Comparison of ENCODE assay signal across 7 cellular contexts in genomic region chr5:116576043-116576713, GRCh38. TPM values are rescaled to one million over a fixed set of nuclear protein-coding genes. Genes with fewer than 3 reads are reported as not detected.
A peak's percentile ranks its signal among the peaks of the same experiment; 100 is the strongest.
DNase-seq lines count a peak whose midpoint lies in the region; ATAC-seq and TF ChIP-seq lines count a peak whose summit lies in the region.

No MANE protein-coding gene starts in this region.

- no peak overlapping the region for H3K18ac ChIP-seq in IMR-90 (ENCODE audit: low read depth, low read length)

- H3K4me2 ChIP-seq in IMR-90 (ENCODE audit: low read depth, low read length), result peak overlapping the region; percentile 74
- peak overlapping the region; percentile 95 for H3K4me2 ChIP-seq in fibroblast of lung (ENCODE audit: extremely low read depth, insufficient read depth, low read length)

- H3K56ac ChIP-seq in IMR-90 (ENCODE audit: extremely low read depth, insufficient read depth, low read length), result no peak overlapping the region

- H3K4me1 Mint-ChIP-seq in activated CD4-positive, alpha-beta memory T cell treated with anti-CD3 and anti-CD28 coated beads, Interleukin-2, amount 10 ng/mL, durations not matched to agents 7 days and 5 days, result peaks cover 24% of the 10 kb centered on the region

- no TSS peak for BruUV-seq in IMR-90 (replicated peaks; lab: Mats Ljungman, UMichigan)

- H3K79me1 ChIP-seq in IMR-90 (ENCODE audit: low read depth in 1 of 2, low read length in 2 of 2), result no peaks in the 10 kb centered on the region

- no peak overlapping the region for H4K91ac ChIP-seq in IMR-90 (ENCODE audit: insufficient read depth, low read depth, low read length)

- no peak overlapping the region for H3K14ac ChIP-seq in IMR-90 (replicated peaks; ENCODE audit: low read depth, low read length)

- H4K20me1 ChIP-seq in IMR-90 (ENCODE audit: insufficient read depth, low read length) (no peaks in the 10 kb centered on the region), fibroblast of lung (ENCODE audit: control insufficient read depth, extremely low read depth, insufficient read depth, low read length) (no peaks in the 10 kb centered on the region)

- in situ Hi-C loops in IMR-90 (cut with MboI; ENCODE audit: low sequenced_read_pairs) (no loop called here), transverse colon (cut with MboI; ENCODE audit: low pct_ligation_motif_present in 1 of 4, low pct_unique_long_range_greater_than_20kb in 1 of 4, low sequenced_read_pairs in 3 of 4) (loop anchor here (25.0 kb wide), 3 partner anchors 361 to 486 kb away; no protein-coding TSS in a partner anchor)

- no peak overlapping the region for H2BK120ac ChIP-seq in IMR-90 (ENCODE audit: low read depth, low read length)

- ATAC-seq in GM21529 (IDR thresholded peaks at IDR 0.05; ENCODE audit: unreplicated experiment), result peak; percentile 37
- peak; percentile 48 for ATAC-seq in IMR-90 (ENCODE audit: low read depth)

- H3K27ac Mint-ChIP-seq in activated CD4-positive, alpha-beta memory T cell treated with anti-CD3 and anti-CD28 coated beads, Interleukin-2, amount 10 ng/mL, durations not matched to agents 7 days and 5 days, result no peak overlapping the region

- no peak overlapping the region for H2BK15ac ChIP-seq in IMR-90 (ENCODE audit: low read depth, low read length)

- no peak overlapping the region for H4K5ac ChIP-seq in IMR-90 (ENCODE audit: low read depth, low read length)

- H3K36me3 Mint-ChIP-seq in activated CD4-positive, alpha-beta memory T cell treated with anti-CD3 and anti-CD28 coated beads, Interleukin-2, amount 10 ng/mL, durations not matched to agents 7 days and 5 days (ENCODE audit: low read depth), result no peaks in the 10 kb centered on the region

- H2BK20ac ChIP-seq in IMR-90 (ENCODE audit: low read depth, low read length), result no peak overlapping the region

- H2AFZ ChIP-seq in IMR-90 (replicated peaks; ENCODE audit: low read length, poor library complexity) (peak overlapping the region; percentile 69), fibroblast of lung (ENCODE audit: low read length) (no peak overlapping the region)

- H3K79me2 ChIP-seq in fibroblast of lung (ENCODE audit: control insufficient read depth, insufficient read depth, low read length), result no peaks in the 10 kb centered on the region

- H3K27me3 ChIP-seq in IMR-90 (ENCODE audit: control insufficient read depth, insufficient read depth, low read length) (peaks cover 47% of the 10 kb centered on the region), fibroblast of lung (ENCODE audit: control insufficient read depth, insufficient read depth, low read length) (peaks cover 37% of the 10 kb centered on the region), muscle layer of colon (ENCODE audit: control insufficient read depth in 1 of 2, insufficient read depth in 2 of 2, low read length in 2 of 2) (no peaks in the 10 kb centered on the region), transverse colon (peaks cover 14% of the 10 kb centered on the region)

- H3K23ac ChIP-seq in IMR-90 (ENCODE audit: low read depth, low read length), result no peak overlapping the region

- H3K4me3 ChIP-seq in GM12865 (ENCODE audit: low read depth, low read length) (peak overlapping the region; percentile 67), IMR-90 (ENCODE audit: insufficient read depth, low read depth, low read length) (no peak overlapping the region), fibroblast of lung (replicated peaks in 1 of 4; ENCODE audit: control extremely low read depth in 1 of 4, insufficient read depth in 1 of 4, low read depth in 3 of 4, low read length in 4 of 4) (peak overlapping the region; percentile 22 to 76 (median 56)), muscle layer of colon (ENCODE audit: low read depth in 1 of 2, low read length in 2 of 2) (peak overlapping the region; percentile 79 to 86), transverse colon (peak overlapping the region; percentile 66 to 90 (median 74))

- WGBS in IMR-90 (ENCODE audit: extremely low coverage in 2 of 2, insufficient read length in 1 of 2), 2 experiments, result 7% methylated on average over 10 of the region's 44 CpGs; no CpG with 5 or more reads in 1 of the 2 experiments
- 14% methylated on average over 44 of the region's 44 CpGs; no CpG with 5 or more reads in 1 of the 2 donors for WGBS in transverse colon (ENCODE audit: low coverage in 1 of 2), 2 donors

- intact Hi-C loops in IMR-90 (cut with micrococcal nuclease) (loop anchor here (10.0 kb wide), 1 partner anchor 939 kb away; no protein-coding TSS in a partner anchor), transverse colon (cut with DNase I; ENCODE audit: low total_unique reads) (loop anchor here (10.0 kb wide), 1 partner anchor 829 kb away; no protein-coding TSS in a partner anchor)

- no peak overlapping the region for H3K4me3 Mint-ChIP-seq in activated CD4-positive, alpha-beta memory T cell treated with anti-CD3 and anti-CD28 coated beads, Interleukin-2, amount 10 ng/mL, durations not matched to agents 7 days and 5 days

- no peak for TF ChIP-seq POLR2A in IMR-90 (IDR thresholded peaks at IDR 0.05; ENCODE audit: low read depth, low read length)
- TF ChIP-seq POLR2A in transverse colon (IDR thresholded peaks at IDR 0.05), result no peak

- dilution Hi-C loops in IMR-90 (cut with HindIII; ENCODE audit: low sequenced_read_pairs, unreplicated experiment), result no loop called here

- H3K27ac ChIP-seq in IMR-90 (ENCODE audit: insufficient read depth, low read length), result no peak overlapping the region
- H3K27ac ChIP-seq in fibroblast of lung (ENCODE audit: insufficient read depth, low read length), result no peak overlapping the region
- H3K27ac ChIP-seq in muscle layer of colon (ENCODE audit: low read depth, low read length), result peak overlapping the region; percentile 92
- H3K27ac ChIP-seq in transverse colon, result peak overlapping the region; percentile 81 to 91 (median 88)

- H4K8ac ChIP-seq in IMR-90 (ENCODE audit: low read depth in 2 of 2, low read length in 2 of 2), result no peak overlapping the region

- POLR2A ChIA-PET in IMR-90 (lab: Charles Lee; ENCODE audit: unreplicated experiment), result no interaction called here
- POLR2A ChIA-PET in activated CD4-positive, alpha-beta memory T cell treated with anti-CD3 and anti-CD28 coated beads, Interleukin-2, amount 10 ng/mL, durations not matched to agents 7 days and 5 days (lab: Charles Lee), result no interaction called here

- H3K9me3 ChIP-seq in IMR-90 (ENCODE audit: control insufficient read depth, insufficient read depth, low read length) (no peaks in the 10 kb centered on the region; the same call in 1 of the 2 replicates), fibroblast of lung (ENCODE audit: control insufficient read depth, insufficient read depth, low read depth, low read length) (no peaks in the 10 kb centered on the region), muscle layer of colon (ENCODE audit: low read length) (no peaks in the 10 kb centered on the region), transverse colon (no peaks in the 10 kb centered on the region)

- no peak overlapping the region for H2BK5ac ChIP-seq in IMR-90 (ENCODE audit: low read depth, low read length, poor library complexity, severe bottlenecking)

- DNase-seq in GM12865 (ENCODE audit: low read depth) (peak; percentile 90), IMR-90 (peak; percentile 19), fibroblast of lung (ENCODE audit: low read depth in 2 of 2) (peak; percentile 49 to 68), transverse colon (peak; percentile 71)
- peak; percentile 35 for DNase-seq in activated CD4-positive, alpha-beta memory T cell treated with anti-CD3 and anti-CD28 coated beads, Interleukin-2, amount 10 ng/mL, durations not matched to agents 7 days and 5 days

- H3K9me3 Mint-ChIP-seq in activated CD4-positive, alpha-beta memory T cell treated with anti-CD3 and anti-CD28 coated beads, Interleukin-2, amount 10 ng/mL, durations not matched to agents 7 days and 5 days, result no peaks in the 10 kb centered on the region

- peak; percentile 51 for TF ChIP-seq RAD21 in IMR-90 (IDR thresholded peaks at IDR 0.05; ENCODE audit: low read length)

- no peak overlapping the region for H2AK5ac ChIP-seq in IMR-90 (ENCODE audit: low read depth, low read length)

- H3K4me1 ChIP-seq in IMR-90 (ENCODE audit: control insufficient read depth, insufficient read depth, low read length), result no peaks in the 10 kb centered on the region; the same call in 1 of the 2 replicates
- peaks cover 2% of the 10 kb centered on the region for H3K4me1 ChIP-seq in fibroblast of lung (ENCODE audit: control insufficient read depth, extremely low read depth, insufficient read depth, low read length)
- H3K4me1 ChIP-seq in muscle layer of colon (ENCODE audit: insufficient read depth, low read length), result peaks cover 5% of the 10 kb centered on the region
- peaks cover 0 to 14% (median 9%) of the 10 kb centered on the region in 4 donors for H3K4me1 ChIP-seq in transverse colon

- TF ChIP-seq EP300 in transverse colon (IDR thresholded peaks at IDR 0.05; ENCODE audit: low read depth), result no peak

- H3K27me3 Mint-ChIP-seq in activated CD4-positive, alpha-beta memory T cell treated with anti-CD3 and anti-CD28 coated beads, Interleukin-2, amount 10 ng/mL, durations not matched to agents 7 days and 5 days, result peaks cover 74% of the 10 kb centered on the region

- no peaks in the 10 kb centered on the region for H3K9me1 ChIP-seq in IMR-90 (ENCODE audit: insufficient read depth, low read length)

- no peak overlapping the region for H2AK9ac ChIP-seq in IMR-90 (replicated peaks; ENCODE audit: low read depth, low read length, poor library complexity)

- CTCF ChIA-PET in IMR-90 (lab: Yijun Ruan, JAX), result interaction anchor here (0.7 kb wide), 1 partner anchor 625 kb away, joined by 3 read pairs; no protein-coding TSS in a partner anchor
- CTCF ChIA-PET in activated CD4-positive, alpha-beta memory T cell treated with anti-CD3 and anti-CD28 coated beads, Interleukin-2, amount 10 ng/mL, durations not matched to agents 7 days and 5 days (lab: Charles Lee), result interaction anchor here (0.8 to 2.4 kb wide), 5 partner anchors 9 to 442 kb away, joined by 3 to 7 read pairs (median 3); no protein-coding TSS in a partner anchor

- peak; percentile 87 for TF ChIP-seq CTCF in GM12865 (IDR thresholded peaks at IDR 0.05; ENCODE audit: insufficient read depth, low read depth, low read length, missing control alignments)
- peak; percentile 64 for TF ChIP-seq CTCF in IMR-90 (conservative IDR thresholded peaks at IDR 0.05; ENCODE audit: low read depth, low read length)
- TF ChIP-seq CTCF in fibroblast of lung (conservative IDR thresholded peaks at IDR 0.05 in 1 of 2, IDR thresholded peaks at IDR 0.05 in 1 of 2; ENCODE audit: low read depth in 1 of 2, low read length in 2 of 2), result peak; percentile 63 to 81
- TF ChIP-seq CTCF in transverse colon (IDR thresholded peaks at IDR 0.05), result peak; percentile 83 to 88 (median 86)

- no peak overlapping the region for H3K4ac ChIP-seq in IMR-90 (ENCODE audit: low read depth, low read length)

- H3K36me3 ChIP-seq in IMR-90 (ENCODE audit: control insufficient read depth, insufficient read depth, low read length), result no peaks in the 10 kb centered on the region
- no peaks in the 10 kb centered on the region for H3K36me3 ChIP-seq in fibroblast of lung (ENCODE audit: control insufficient read depth, insufficient read depth, low read length)
- H3K36me3 ChIP-seq in muscle layer of colon (ENCODE audit: insufficient read depth, low read length), result no peaks in the 10 kb centered on the region
- H3K36me3 ChIP-seq in transverse colon, result no peaks in the 10 kb centered on the region

- H3K9ac ChIP-seq in IMR-90 (ENCODE audit: low read depth, low read length) (no peak overlapping the region), fibroblast of lung (ENCODE audit: insufficient read depth, low read length) (no peak overlapping the region), muscle layer of colon (ENCODE audit: low read length) (peak overlapping the region; percentile 51)

RNA-seq across cellular contexts. Expression of gene SEMA6A, which starts 1.6 kb away (rescaled TPM):
- total RNA-seq in IMR-90 (2012; rRNA removed) (0.28 and 0.36 TPM in 2 replicates), fibroblast of lung (0.17 and 0.26 TPM in 2 replicates), transverse colon (100 to 1,000 TPM in 3 of 4 donors, 10 to 100 TPM in 1; 76.7 to 231 (median 117) TPM)
- polyA plus RNA-seq in IMR-90 (2012; rRNA removed) (0.27 and 0.50 TPM in 2 replicates), fibroblast of lung (0.22 and 0.43 TPM in 2 replicates)
- polyA plus RNA-seq in IMR-90 (2012; cell fraction: cytosol; rRNA removed), result 0.08 and 0.15 TPM in 2 replicates
- 0.62 and 0.85 TPM in 2 replicates for polyA plus RNA-seq in IMR-90 (2012; cell fraction: nucleus; rRNA removed; ENCODE audit: low replicate concordance)
- under 1 TPM in 1 of 2 experiments, not detected in 1; 0.13 TPM for total RNA-seq in activated CD4-positive, alpha-beta memory T cell treated with anti-CD3 and anti-CD28 coated beads, Interleukin-2, amount 10 ng/mL, durations not matched to agents 7 days and 5 days
- 0.40 and 0.43 TPM in 2 replicates for polyA plus RNA-seq in fibroblast of lung (2012)
- polyA minus RNA-seq in fibroblast of lung (ENCODE audit: low replicate concordance), result 0.04 and 0.70 TPM in 2 replicates

Comparison
In these comparisons a context has a peak if more than half of its experiments do, and no peak if none do; other contexts are left out.
1. DNase-seq: peak in every context shown above with its lines; median percentile 90 in GM12865; 71 in transverse colon; 58 in fibroblast of lung; 35 in activated CD4-positive, alpha-beta memory T cell treated with anti-CD3 and anti-CD28 coated beads, Interleukin-2, amount 10 ng/mL, durations not matched to agents 7 days and 5 days; 19 in IMR-90.
2. H3K27ac ChIP-seq: peak in muscle layer of colon (single experiment) and transverse colon (4 of 4); none in IMR-90 (single experiment) and fibroblast of lung (single experiment).
3. RNA of gene SEMA6A, which starts 1.6 kb away (total RNA-seq): 76.7 to 231 TPM in transverse colon; 0.28 to 0.36 TPM in IMR-90, 0.17 to 0.26 TPM in fibroblast of lung and 0.13 TPM in activated CD4-positive, alpha-beta memory T cell treated with anti-CD3 and anti-CD28 coated beads, Interleukin-2, amount 10 ng/mL, durations not matched to agents 7 days and 5 days; every median in the first group is over 10 times any median in the second.
4. Peak in every context shown above with its lines, with median percentiles within 50 percentile points of each other: CTCF ChIP-seq.